1 cellular context compared by ENCODE assay signal in genomic region chr11:690738-691633, GRCh38.
TF ChIP-seq lines count a peak whose summit lies in the region.

No MANE protein-coding gene starts in this region.

TF ChIP-seq in K562, 482 proteins besides CTCF, POLR2A, EP300 and RAD21 (continued from another document and continues in another):
- peak; percentile 37 for TF ChIP-seq PRDM10 (IDR thresholded peaks at IDR 0.05; ENCODE audit: partially characterized antibody)
- TF ChIP-seq JUNB (CRISPR knock-in tag; conservative IDR thresholded peaks at IDR 0.05) = no peak
- no peak for TF ChIP-seq FOXJ2 (tag; IDR thresholded peaks at IDR 0.05)
- no peak for TF ChIP-seq ELF2 (CRISPR knock-in tag; IDR thresholded peaks at IDR 0.05)
- TF ChIP-seq TSHZ1 (CRISPR knock-in tag; IDR thresholded peaks at IDR 0.05) = no peak
- no peak for TF ChIP-seq ELF4 (CRISPR knock-in tag; IDR thresholded peaks at IDR 0.05)
- TF ChIP-seq ATF1 (CRISPR knock-in tag; IDR thresholded peaks at IDR 0.05) = no peak
- TF ChIP-seq ATF1 (tag; IDR thresholded peaks at IDR 0.05) = peak; percentile 31; the same call in 1 of the 2 replicates
- no peak for TF ChIP-seq ZBTB8A (IDR thresholded peaks at IDR 0.05; ENCODE audit: partially characterized antibody)
- TF ChIP-seq ZNF12 (CRISPR knock-in tag; IDR thresholded peaks at IDR 0.05) = no peak
- no peak for TF ChIP-seq IRF2 (CRISPR knock-in tag; IDR thresholded peaks at IDR 0.05)
- no peak for TF ChIP-seq PHF8 (IDR thresholded peaks at IDR 0.05; ENCODE audit: borderline replicate concordance, low read length)
- TF ChIP-seq ZBTB5 (IDR thresholded peaks at IDR 0.05) = no peak
- TF ChIP-seq MIER1 (IDR thresholded peaks at IDR 0.05; ENCODE audit: low read depth) = no peak
- TF ChIP-seq SRF (CRISPR knock-in tag; IDR thresholded peaks at IDR 0.05) = no peak
- no peak for TF ChIP-seq GMEB1 (CRISPR knock-in tag; IDR thresholded peaks at IDR 0.05)
- TF ChIP-seq ZNF347 (CRISPR knock-in tag; IDR thresholded peaks at IDR 0.05; ENCODE audit: low read depth) = no peak
- no peak for TF ChIP-seq MGA (IDR thresholded peaks at IDR 0.05)
- no peak; the same call in 1 of the 2 replicates for TF ChIP-seq ARID4B (CRISPR knock-in tag; IDR thresholded peaks at IDR 0.05)
- TF ChIP-seq SNRNP70 (optimal IDR thresholded peaks at IDR 0.05; ENCODE audit: low read depth, low read length) = no peak
- no peak for TF ChIP-seq ZNF24 (IDR thresholded peaks at IDR 0.05)
